Comparison of ENCODE assay signal across 8 cellular contexts in the genomic region with DNA sequence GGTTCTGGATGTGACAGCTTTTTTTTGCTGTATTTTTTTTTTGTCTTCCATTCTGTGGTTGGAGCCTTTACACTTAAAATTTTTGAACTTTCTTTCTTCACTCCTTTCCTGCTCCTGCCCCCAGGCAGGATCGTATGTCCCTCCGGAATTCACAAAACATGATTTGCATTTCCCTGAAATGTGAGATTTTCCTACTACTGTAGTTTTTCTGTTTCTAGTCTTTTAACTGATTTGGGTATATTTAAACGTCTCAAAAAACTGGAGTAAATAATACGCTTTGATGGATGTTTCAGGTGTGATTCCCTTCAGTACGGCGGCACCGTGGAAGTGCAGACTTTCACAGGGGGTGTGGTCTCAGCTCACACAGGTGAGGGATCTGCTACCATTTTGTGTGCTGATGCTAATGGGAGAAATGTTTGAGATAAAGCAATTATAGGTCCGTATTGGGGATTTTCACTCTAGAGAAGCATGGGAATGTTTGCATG. TPM values are rescaled to one million over a fixed set of nuclear protein-coding genes. Genes with fewer than 3 reads are reported as not detected.
A peak's percentile ranks its signal among the peaks of the same experiment; 100 is the strongest.
DNase-seq lines count a peak whose midpoint lies in the region; ATAC-seq and TF ChIP-seq lines count a peak whose summit lies in the region.

No MANE protein-coding gene starts in this region.

- no peaks in the 10 kb centered on the region for H3K27me3 ChIP-seq in HL-60 (ENCODE audit: insufficient read depth, poor library complexity, severe bottlenecking)

- peak overlapping the region; percentile 99 for H3K27ac ChIP-seq in HL-60 (replicated peaks)

- H3K9me3 Mint-ChIP-seq in activated T-helper 17 cell treated with anti-CD3 and anti-CD28 coated beads, Interleukin-2, amount 50 U/mL, for 72 hours = no peaks in the 10 kb centered on the region
- no peaks in the 10 kb centered on the region for H3K9me3 Mint-ChIP-seq in stimulated activated memory B cell treated with anti-CD40 and anti-IgM and Interleukin-4, amounts not matched to agents 10 μg/mL and 1 μg/mL and 100 μg/mL, for 72 hours

- peak overlapping the region; percentile 97 for H3K4me3 Mint-ChIP-seq in activated T-helper 17 cell treated with anti-CD3 and anti-CD28 coated beads, Interleukin-2, amount 50 U/mL, for 72 hours
- H3K4me3 Mint-ChIP-seq in stimulated activated memory B cell treated with anti-CD40 and anti-IgM and Interleukin-4, amounts not matched to agents 10 μg/mL and 1 μg/mL and 100 μg/mL, for 72 hours = peak overlapping the region; percentile 93

- no peak for TF ChIP-seq CTCF in HL-60 (IDR thresholded peaks at IDR 0.05; ENCODE audit: insufficient read depth, low read length)

- H3K36me3 Mint-ChIP-seq in activated T-helper 17 cell treated with anti-CD3 and anti-CD28 coated beads, Interleukin-2, amount 50 U/mL, for 72 hours (ENCODE audit: low read depth) = peaks cover 74% of the 10 kb centered on the region
- peaks cover 41% of the 10 kb centered on the region for H3K36me3 Mint-ChIP-seq in stimulated activated memory B cell treated with anti-CD40 and anti-IgM and Interleukin-4, amounts not matched to agents 10 μg/mL and 1 μg/mL and 100 μg/mL, for 72 hours

- H3K4me3 ChIP-seq in HL-60 (replicated peaks; ENCODE audit: insufficient read depth, low read length) (peak overlapping the region; percentile 86), iPS-11a (ENCODE audit: low read depth, low read length) (peak overlapping the region; percentile 90)

- no peaks in the 10 kb centered on the region for H3K27me3 Mint-ChIP-seq in activated T-helper 17 cell treated with anti-CD3 and anti-CD28 coated beads, Interleukin-2, amount 50 U/mL, for 72 hours
- no peaks in the 10 kb centered on the region for H3K27me3 Mint-ChIP-seq in stimulated activated memory B cell treated with anti-CD40 and anti-IgM and Interleukin-4, amounts not matched to agents 10 μg/mL and 1 μg/mL and 100 μg/mL, for 72 hours

- no peak for ATAC-seq in activated T-helper 17 cell treated with anti-CD3 and anti-CD28 coated beads, Interleukin-2, amount 50 U/mL, for 72 hours (replicated peaks)
- no peak for ATAC-seq in stimulated activated memory B cell treated with anti-CD40 and anti-IgM and Interleukin-4, amounts not matched to agents 10 μg/mL and 1 μg/mL and 100 μg/mL, for 72 hours
- ATAC-seq in HG03280 (IDR thresholded peaks at IDR 0.05; ENCODE audit: unreplicated experiment) (no peak), HG03139 (IDR thresholded peaks at IDR 0.05; ENCODE audit: unreplicated experiment) (no peak)

- DNase-seq in HL-60 (ENCODE audit: low read depth in 1 of 2, low spot score in 1 of 2) = no peak
- no peak for DNase-seq in mesenteric fat pad (ENCODE audit: low spot score)
- no peak for DNase-seq in stimulated activated CD4-positive, alpha-beta T cell treated with anti-CD3 and anti-CD28 coated beads, Interleukin-2, amount 100 ng/mL, for 24 hours

- peaks cover 11% of the 10 kb centered on the region for H3K4me1 Mint-ChIP-seq in activated T-helper 17 cell treated with anti-CD3 and anti-CD28 coated beads, Interleukin-2, amount 50 U/mL, for 72 hours
- H3K4me1 Mint-ChIP-seq in stimulated activated memory B cell treated with anti-CD40 and anti-IgM and Interleukin-4, amounts not matched to agents 10 μg/mL and 1 μg/mL and 100 μg/mL, for 72 hours = peaks cover 35% of the 10 kb centered on the region

- H3K27ac Mint-ChIP-seq in activated T-helper 17 cell treated with anti-CD3 and anti-CD28 coated beads, Interleukin-2, amount 50 U/mL, for 72 hours = peak overlapping the region; percentile 100
- peak overlapping the region; percentile 99 for H3K27ac Mint-ChIP-seq in stimulated activated memory B cell treated with anti-CD40 and anti-IgM and Interleukin-4, amounts not matched to agents 10 μg/mL and 1 μg/mL and 100 μg/mL, for 72 hours

RNA-seq across cellular contexts. Expression of a gene that starts 0.7 kb away (rescaled TPM):
- 10 to 100 TPM; 63.6 to 86.7 TPM for total RNA-seq in activated T-helper 17 cell treated with anti-CD3 and anti-CD28 coated beads, Interleukin-2, amount 50 U/mL, for 72 hours
- 59.7 TPM for total RNA-seq in mesenteric fat pad

RNA-seq across cellular contexts. Expression of a gene that starts 41.4 kb away (rescaled TPM):
- total RNA-seq in activated T-helper 17 cell treated with anti-CD3 and anti-CD28 coated beads, Interleukin-2, amount 50 U/mL, for 72 hours = 100 to 1,000 TPM in 1 of 2 donors, 10 to 100 TPM in 1; 92.6 to 140 TPM
- total RNA-seq in mesenteric fat pad = 46.2 TPM

RNA-seq across cellular contexts. Expression of a gene that starts 48.6 kb away (rescaled TPM):
- total RNA-seq in activated T-helper 17 cell treated with anti-CD3 and anti-CD28 coated beads, Interleukin-2, amount 50 U/mL, for 72 hours = 10 to 100 TPM; 30.0 to 43.3 TPM
- total RNA-seq in mesenteric fat pad = 20.8 TPM

RNA-seq across cellular contexts. Expression of a gene that starts 48.9 kb away (rescaled TPM):
- 10 to 100 TPM; 76.6 to 97.5 TPM for total RNA-seq in activated T-helper 17 cell treated with anti-CD3 and anti-CD28 coated beads, Interleukin-2, amount 50 U/mL, for 72 hours
- total RNA-seq in mesenteric fat pad = 36.9 TPM
